ENCODE assay signal across 13 cellular contexts in the genomic region with DNA sequence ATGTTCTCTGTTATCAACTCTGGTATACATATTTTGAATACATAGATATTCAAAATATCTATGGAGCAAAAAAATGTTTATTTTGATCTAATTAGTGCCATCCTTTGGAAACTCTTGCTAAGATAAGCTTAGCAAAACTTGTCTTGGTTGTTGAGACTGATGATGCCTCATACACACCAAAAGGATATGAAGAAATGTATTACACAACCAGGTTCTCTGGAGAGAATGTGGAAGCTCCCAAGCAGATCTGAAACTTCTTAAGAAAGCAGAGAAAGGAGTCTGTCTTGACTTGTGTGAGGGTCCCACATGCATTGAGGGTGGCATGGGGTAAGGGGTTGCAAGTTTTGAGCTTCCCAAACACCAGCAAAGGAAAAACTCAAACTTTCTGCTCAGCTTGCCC.
"Had no signal": no experiment of that assay in that cellular context is flagged by ENCODE, and none has a peak within 500 bp of the region (broad histone marks: within the 10 kb centered on the region; RNA-seq: fewer than 3 reads in every experiment).

No MANE protein-coding gene starts in this region.

- ATAC-seq: activated T-cell treated with anti-CD3 and anti-CD28 coated beads, Interleukin-2, amount 50 U/mL, for 4 hours; gastrocnemius medialis; left ventricle myocardium superior had no signal

- H3K4me1 ChIP-seq: ascending aorta, gastrocnemius medialis, upper lobe of left lung had no signal

- H3K27me3 ChIP-seq: ascending aorta, cardiac muscle cell, gastrocnemius medialis, upper lobe of left lung had no signal

- DNase-seq: activated CD4-positive, alpha-beta memory T cell treated with anti-CD3 and anti-CD28 coated beads for 36 hours; activated gamma-delta T cell; activated naive CD8-positive, alpha-beta T cell treated with anti-CD3 and anti-CD28 coated beads, Interleukin-2, amount 10 ng/mL, durations not matched to agents 7 days and 5 days; activated T-cell treated with anti-CD3 and anti-CD28 coated beads, Interleukin-2, amount 50 U/mL, for 4 hours; gastrocnemius medialis; left ventricle myocardium superior; ovary; stimulated activated CD4-positive, alpha-beta T cell treated with anti-CD3 and anti-CD28 coated beads, Interleukin-15, amount 100 ng/mL, for 24 hours; stimulated activated CD4-positive, alpha-beta T cell treated with anti-CD3 and anti-CD28 coated beads, Interleukin-4, amount 100 ng/mL, for 24 hours; T-helper 9 cell; upper lobe of left lung had no signal

- H3K27ac ChIP-seq: ascending aorta, gastrocnemius medialis, ovary, upper lobe of left lung had no signal

- H3K9me3 ChIP-seq: ascending aorta, gastrocnemius medialis, ovary, upper lobe of left lung had no signal

- H3K36me3 ChIP-seq: ascending aorta, cardiac muscle cell, gastrocnemius medialis, ovary, upper lobe of left lung had no signal

- H3K4me3 ChIP-seq: ascending aorta, cardiac muscle cell, gastrocnemius medialis, ovary, upper lobe of left lung had no signal
